8 cellular contexts compared by ENCODE assay signal in genomic region chr5:67209141-67209771, GRCh38. TPM values are rescaled to one million over a fixed set of nuclear protein-coding genes. Genes with fewer than 3 reads are reported as not detected.
DNase-seq lines count a peak whose midpoint lies in the region; ATAC-seq and TF ChIP-seq lines count a peak whose summit lies in the region.

No MANE protein-coding gene starts in this region.

- CTCF ChIA-PET in MCF 10A (lab: Yijun Ruan, JAX): interaction anchor here (0.5 to 11.7 kb wide), 15 partner anchors 12 to 1043 kb away, joined by 3 to 220 read pairs (median 4); no protein-coding TSS in a partner anchor

- H3K9me3 Mint-ChIP-seq in MCF 10A (ENCODE audit: unreplicated experiment): no peaks in the 10 kb centered on the region

- ATAC-seq in HG03045 (IDR thresholded peaks at IDR 0.05; ENCODE audit: unreplicated experiment): peak; percentile 34
- ATAC-seq in HG02973 (IDR thresholded peaks at IDR 0.05; ENCODE audit: unreplicated experiment): no peak

- no peak overlapping the region for H3K4me3 Mint-ChIP-seq in MCF 10A (ENCODE audit: unreplicated experiment)

- DNase-seq in NCI-H2171 treated with DMSO at 0.1 percent for 48 hours (lab: John Stamatoyannopoulos, UW): peak; percentile 76
- peak; percentile 43 for DNase-seq in UCSD-AML1 (lab: John Stamatoyannopoulos, UW; ENCODE audit: unreplicated experiment)
- peak; percentile 88 for DNase-seq in MCF 10A (ENCODE audit: unreplicated experiment)
- peak; percentile 89 for DNase-seq in iPS-NIHi7 (ENCODE audit: extremely low spot score)
- DNase-seq in stimulated activated CD4-positive, alpha-beta T cell treated with anti-CD3 and anti-CD28 coated beads, Interleukin-15, amount 100 ng/mL, for 48 hours (ENCODE audit: low read depth in 2 of 2): peak; percentile 27 to 46

- H3K36me3 Mint-ChIP-seq in MCF 10A (ENCODE audit: insufficient read depth, unreplicated experiment): no peaks in the 10 kb centered on the region

- peak; percentile 73 for TF ChIP-seq CTCF in GM12872 (IDR thresholded peaks at IDR 0.05; ENCODE audit: insufficient read depth, low read depth, low read length)
- TF ChIP-seq CTCF in MCF 10A (IDR thresholded peaks at IDR 0.05; ENCODE audit: unreplicated experiment): peak; percentile 69

- POLR2A ChIA-PET in MCF 10A (lab: Yijun Ruan, JAX): interaction anchor here (0.6 to 5.0 kb wide), 4 partner anchors 41 to 194 kb away, joined by 3 to 63 read pairs (median 24); no protein-coding TSS in a partner anchor

- no TSS peak for BruUV-seq in MCF 10A (replicated peaks; lab: Mats Ljungman, UMichigan)

- H3K27ac Mint-ChIP-seq in MCF 10A (ENCODE audit: low read depth, unreplicated experiment): no peak overlapping the region

- peaks cover 48% of the 10 kb centered on the region for H3K4me1 Mint-ChIP-seq in MCF 10A (ENCODE audit: insufficient read depth, unreplicated experiment)

- intact Hi-C loops in MCF 10A (cut with micrococcal nuclease): loop anchor here (1.0 to 5.0 kb wide), 8 partner anchors 43 to 902 kb away; no protein-coding TSS in a partner anchor

- H3K27me3 Mint-ChIP-seq in MCF 10A (ENCODE audit: insufficient read depth, unreplicated experiment): no peaks in the 10 kb centered on the region

RNA-seq across cellular contexts. Expression of gene CD180, which starts 12.7 kb away (rescaled TPM):
- 0.07 TPM in 1 of 2 replicates, not detected in the other for total RNA-seq in MCF 10A (2022)

Comparison
In these comparisons a context has a peak if more than half of its experiments do, and no peak if none do; other contexts are left out.
1. DNase-seq: peak in every context shown above with its lines; median percentile 89 in iPS-NIHi7; 88 in MCF 10A; 76 in NCI-H2171 treated with DMSO at 0.1 percent for 48 hours; 43 in UCSD-AML1; 36 in stimulated activated CD4-positive, alpha-beta T cell treated with anti-CD3 and anti-CD28 coated beads, Interleukin-15, amount 100 ng/mL, for 48 hours.